Comparison of ENCODE assay signal across 15 cellular contexts in genomic region chr9:69763862-69764261, GRCh38. TPM values are rescaled to one million over a fixed set of nuclear protein-coding genes. Genes with fewer than 3 reads are reported as not detected.
DNase-seq lines count a peak whose midpoint lies in the region; ATAC-seq, FAIRE-seq and TF ChIP-seq lines count a peak whose summit lies in the region.
"Not testable (repeated sequence)": the region's sequence is repeated elsewhere in the genome, so short reads cannot be mapped to it uniquely, and the experiment has no call there.
"Had no signal": no experiment of that assay in that cellular context is flagged by ENCODE, and none has a peak within 500 bp of the region (broad histone marks: within the 10 kb centered on the region; RNA-seq: fewer than 3 reads in every experiment).

No MANE protein-coding gene starts in this region.

- not testable (repeated sequence) for H4K20me1 ChIP-seq in hepatocyte (ENCODE audit: insufficient read depth, poor library complexity, severe bottlenecking); HepG2 (ENCODE audit: insufficient read depth, low read length)

- H3K79me2 ChIP-seq in hepatocyte; HepG2 (ENCODE audit: insufficient read depth, low read length): not testable (repeated sequence)

- not testable (repeated sequence) for TF ChIP-seq CTCF in 22Rv1 (IDR thresholded peaks at IDR 0.05); brain (conservative IDR thresholded peaks at IDR 0.05); hepatocyte (IDR thresholded peaks at IDR 0.05; ENCODE audit: poor library complexity); HepG2 (CRISPR knock-in tag; IDR thresholded peaks at IDR 0.05)

- H3K9me2 ChIP-seq in hepatocyte (replicated peaks; ENCODE audit: insufficient read depth): not testable (repeated sequence)

- H3K27ac Mint-ChIP-seq in brain: peak overlapping the region in 1 of 5 experiments; percentile 85

- not testable (repeated sequence) for FAIRE-seq in HepG2 (lab: Jason Lieb, UNC)

- H3K27ac ChIP-seq in 22Rv1 (peak overlapping the region; percentile 65), HUES6 (ENCODE audit: low read depth, low read length) (peak overlapping the region; percentile 88), SJCRH30 (peak overlapping the region; percentile 59), hepatocyte (peak overlapping the region; percentile 81), HepG2 (ENCODE audit: extremely low read length, insufficient read depth, low read length) (peak overlapping the region; percentile 22)

- TF ChIP-seq RAD21 in HepG2 (CRISPR knock-in tag; IDR thresholded peaks at IDR 0.05): not testable (repeated sequence)

- BruUV-seq in HepG2 (replicated peaks; lab: Mats Ljungman, UMichigan): not testable (repeated sequence)

- CTCF ChIA-PET in HepG2 (lab: Yijun Ruan, JAX; ENCODE audit: low intra/inter-chr PET ratio, low total read pairs): not testable (repeated sequence)

- peak overlapping the region; percentile 31 for H3K4me2 ChIP-seq in hepatocyte
- H3K4me2 ChIP-seq in HepG2 (ENCODE audit: low read depth, low read length): not testable (repeated sequence)

- not testable (repeated sequence) for H3K27me3 ChIP-seq in HUES6 (ENCODE audit: control insufficient read depth, insufficient read depth, low read length); SJCRH30; hepatocyte; HepG2 (ENCODE audit: control insufficient read depth in 1 of 2, insufficient read depth in 2 of 2, low read length in 2 of 2); neuron (ENCODE audit: insufficient read depth, low read length)

- peak in 1 of 2 experiments; percentile 11 for DNase-seq in SJCRH30
- DNase-seq in hepatocyte (ENCODE audit: low spot score); HepG2 (ENCODE audit: low spot score): not testable (repeated sequence)

- peak overlapping the region; percentile 73 for H2AFZ ChIP-seq in hepatocyte
- H2AFZ ChIP-seq in HepG2 (ENCODE audit: low read length): not testable (repeated sequence)
- peak overlapping the region; percentile 61 for H2AFZ ChIP-seq in neuron (ENCODE audit: low read depth, low read length)

- H3K4me1 ChIP-seq in ES-I3 (ENCODE audit: insufficient read depth, low read length) (peaks cover 17% of the 10 kb centered on the region), HUES6 (ENCODE audit: control insufficient read depth, insufficient read depth, low read length) (peaks cover 33% of the 10 kb centered on the region), SJCRH30 (peaks cover 11% of the 10 kb centered on the region)
- not testable (repeated sequence) for H3K4me1 ChIP-seq in hepatocyte (ENCODE audit: insufficient read depth); HepG2 (ENCODE audit: insufficient read depth, low read length); neuron (ENCODE audit: insufficient read depth, low read length)

- POLR2A ChIA-PET in HepG2 (lab: Yijun Ruan, JAX): not testable (repeated sequence)

- not testable (repeated sequence) for H3K36me3 Mint-ChIP-seq in brain

- not testable (repeated sequence) for H3K9me3 ChIP-seq in ES-I3 (ENCODE audit: control insufficient read depth, insufficient read depth, low read length); HUES6 (ENCODE audit: control insufficient read depth, insufficient read depth, low read depth, low read length); SJCRH30 (replicated peaks); hepatocyte (ENCODE audit: low read depth); HepG2 (ENCODE audit: low read length); neuron (ENCODE audit: low read length)

- intact Hi-C loops in HepG2 (cut with micrococcal nuclease; ENCODE audit: unreplicated experiment): not testable (repeated sequence)

- WGBS in hepatocyte (ENCODE audit: low lambda C conversion rate, missing lambda C conversion rate): 33% methylated on average over 5 of the region's 5 CpGs
- 34% methylated on average over 4 of the region's 5 CpGs for WGBS in HepG2 (ENCODE audit: low lambda C conversion rate)

- H3K27me3 Mint-ChIP-seq in brain: peaks cover 13% of the 10 kb centered on the region

- TF ChIP-seq EP300 in HepG2 (IDR thresholded peaks at IDR 0.05; ENCODE audit: low read depth in 2 of 2, low read length in 2 of 2); HepG2 (CRISPR knock-in tag; IDR thresholded peaks at IDR 0.05; ENCODE audit: borderline replicate concordance): not testable (repeated sequence)

- ATAC-seq in HepG2: not testable (repeated sequence)

- not testable (repeated sequence) for H3K4me3 ChIP-seq in HUES6 (ENCODE audit: low read depth, low read length); hepatocyte; HepG2 (replicated peaks in 1 of 3; ENCODE audit: insufficient read depth in 1 of 3, low read depth in 2 of 3, low read length in 3 of 3)
- H3K4me3 ChIP-seq in SJCRH30 (peak overlapping the region; percentile 40), neuron (ENCODE audit: low read length) (peak overlapping the region; percentile 16)

- not testable (repeated sequence) for H3K36me3 ChIP-seq in ES-I3 (ENCODE audit: insufficient read depth, low read length); HUES6 (ENCODE audit: control insufficient read depth, insufficient read depth, low read length); SJCRH30; hepatocyte (replicated peaks; ENCODE audit: insufficient read depth, low read depth); HepG2 (replicated peaks in 1 of 2; ENCODE audit: control insufficient read depth in 1 of 2, insufficient read depth in 2 of 2, low read length in 2 of 2); neuron (ENCODE audit: insufficient read depth, low read length)

- TF ChIP-seq POLR2A in HepG2 (IDR thresholded peaks at IDR 0.05; ENCODE audit: insufficient read depth in 1 of 2, low read depth in 2 of 2, low read length in 2 of 2): not testable (repeated sequence)

- in situ Hi-C loops in HepG2 (cut with HindIII; ENCODE audit: extremely low pct_ligation_motif_present, low pct_unique_long_range_greater_than_20kb): not testable (repeated sequence)

- peaks cover 13% of the 10 kb centered on the region for H3K4me1 Mint-ChIP-seq in brain

- H3K9ac ChIP-seq in ES-I3 (ENCODE audit: low read depth, low read length) (peak overlapping the region; percentile 34; the same call in 1 of the 2 replicates), HUES6 (ENCODE audit: low read length) (peak overlapping the region; percentile 71)
- H3K9ac ChIP-seq in HepG2 (ENCODE audit: insufficient read depth, low read depth, low read length): not testable (repeated sequence)

- H3K9me3 Mint-ChIP-seq in brain: not testable (repeated sequence)

- H3K4me3 Mint-ChIP-seq in brain: peak overlapping the region in 3 of 5 experiments; percentile 28 to 63 (median 51)

RNA-seq across cellular contexts. Expression of gene PTAR1, which starts 4.1 kb away (rescaled TPM):
- total RNA-seq in SJCRH30 (2014; rRNA removed; shearing (Covaris generic)): 76.3 and 85.5 TPM in 2 replicates
- polyA plus RNA-seq in brain (ENCODE audit: insufficient read depth, low read depth, low replicate concordance) (8.9 TPM), hepatocyte (10.8 and 13.4 TPM in 2 replicates), HepG2 (2011; rRNA removed) (19.8 and 26.5 TPM in 2 replicates)
- total RNA-seq in hepatocyte (69.7 and 75.1 TPM in 2 replicates), HepG2 (2016; rRNA removed; fragmentation: Illumina TruSeq; extraction: Trizol) (42.1 and 58.0 TPM in 2 replicates)
- 11.4 and 11.5 TPM in 2 replicates for total RNA-seq in HepG2 (2016; cell fraction: cytosol; rRNA removed; fragmentation: Illumina TruSeq; extraction: Trizol; ENCODE audit: low read depth)
- 43.2 and 58.9 TPM in 2 replicates for total RNA-seq in HepG2 (2016; cell fraction: insoluble cytoplasmic fraction; rRNA removed; fragmentation: Illumina TruSeq; extraction: Trizol)
- 18.8 and 19.1 TPM in 2 replicates for total RNA-seq in HepG2 (2016; cell fraction: membrane; rRNA removed; fragmentation: Illumina TruSeq; extraction: Trizol)
- total RNA-seq in HepG2 (2016; cell fraction: nucleus; rRNA removed; fragmentation: Illumina TruSeq; extraction: Trizol): 84.8 and 87.1 TPM in 2 replicates
- 5.7 and 8.5 TPM in 2 replicates for polyA plus RNA-seq in HepG2 (2011; cell fraction: cytosol; rRNA removed)
- polyA plus RNA-seq in HepG2 (2011; cell fraction: nucleus; rRNA removed): 47.8 and 47.9 TPM in 2 replicates
- polyA plus RNA-seq in HepG2 (2012): 24.2 and 28.4 TPM in 2 replicates
- 6.5 and 7.0 TPM in 2 replicates for polyA plus RNA-seq in HepG2 (2016; cell fraction: cytosol; fragmentation: Illumina TruSeq; extraction: Trizol; ENCODE audit: low read depth)
- 15.3 and 19.3 TPM in 2 replicates for polyA plus RNA-seq in HepG2 (2016; cell fraction: insoluble cytoplasmic fraction; fragmentation: Illumina TruSeq; extraction: Trizol; ENCODE audit: low read depth)
- polyA plus RNA-seq in HepG2 (2016; cell fraction: membrane; fragmentation: Illumina TruSeq; extraction: Trizol; ENCODE audit: low read depth): 7.6 and 7.8 TPM in 2 replicates
- 41.5 and 44.9 TPM in 2 replicates for polyA plus RNA-seq in HepG2 (2016; cell fraction: nucleus; fragmentation: Illumina TruSeq; extraction: Trizol; ENCODE audit: insufficient read depth, low read depth)
- polyA minus RNA-seq in HepG2 (2011; rRNA and poly(A)+ RNA removed; ENCODE audit: low replicate concordance): 28.0 and 32.7 TPM in 2 replicates
- polyA minus RNA-seq in HepG2 (2011; cell fraction: cytosol; rRNA and poly(A)+ RNA removed): 30.5 and 36.6 TPM in 2 replicates
- polyA minus RNA-seq in HepG2 (2011; cell fraction: nucleus; rRNA and poly(A)+ RNA removed): 189 and 200 TPM in 2 replicates

RNA-seq across cellular contexts. Expression of gene CFAP95, which starts 56.8 kb away (rescaled TPM):
- not detected in 2 replicates for total RNA-seq in SJCRH30 (2014; rRNA removed; shearing (Covaris generic))
- polyA plus RNA-seq in brain (ENCODE audit: insufficient read depth, low read depth, low replicate concordance) (1.2 TPM), hepatocyte (0.30 and 0.62 TPM in 2 replicates), HepG2 (2011; rRNA removed) (not detected in 2 replicates)
- total RNA-seq in hepatocyte (3.1 TPM in 1 of 2 replicates, not detected in the other), HepG2 (2016; rRNA removed; fragmentation: Illumina TruSeq; extraction: Trizol) (not detected in 2 replicates)
- not detected in 2 replicates for total RNA-seq in HepG2 (2016; cell fraction: cytosol; rRNA removed; fragmentation: Illumina TruSeq; extraction: Trizol; ENCODE audit: low read depth)
- total RNA-seq in HepG2 (2016; cell fraction: insoluble cytoplasmic fraction; rRNA removed; fragmentation: Illumina TruSeq; extraction: Trizol): not detected in 2 replicates
- not detected in 2 replicates for total RNA-seq in HepG2 (2016; cell fraction: membrane; rRNA removed; fragmentation: Illumina TruSeq; extraction: Trizol)
- total RNA-seq in HepG2 (2016; cell fraction: nucleus; rRNA removed; fragmentation: Illumina TruSeq; extraction: Trizol): not detected in 2 replicates
- not detected in 2 replicates for polyA plus RNA-seq in HepG2 (2011; cell fraction: cytosol; rRNA removed)
- not detected in 2 replicates for polyA plus RNA-seq in HepG2 (2011; cell fraction: nucleus; rRNA removed)
- polyA plus RNA-seq in HepG2 (2012): not detected in 2 replicates
- not detected in 2 replicates for polyA plus RNA-seq in HepG2 (2016; cell fraction: cytosol; fragmentation: Illumina TruSeq; extraction: Trizol; ENCODE audit: low read depth)
- polyA plus RNA-seq in HepG2 (2016; cell fraction: insoluble cytoplasmic fraction; fragmentation: Illumina TruSeq; extraction: Trizol; ENCODE audit: low read depth): not detected in 2 replicates
- not detected in 2 replicates for polyA plus RNA-seq in HepG2 (2016; cell fraction: membrane; fragmentation: Illumina TruSeq; extraction: Trizol; ENCODE audit: low read depth)
- not detected in 2 replicates for polyA plus RNA-seq in HepG2 (2016; cell fraction: nucleus; fragmentation: Illumina TruSeq; extraction: Trizol; ENCODE audit: insufficient read depth, low read depth)
- polyA minus RNA-seq in HepG2 (2011; rRNA and poly(A)+ RNA removed; ENCODE audit: low replicate concordance): not detected in 2 replicates
- not detected in 2 replicates for polyA minus RNA-seq in HepG2 (2011; cell fraction: cytosol; rRNA and poly(A)+ RNA removed)
- polyA minus RNA-seq in HepG2 (2011; cell fraction: nucleus; rRNA and poly(A)+ RNA removed): not detected in 2 replicates
- total RNA-seq: CD4-positive, alpha-beta T cell; GM12878; LHCN-M2; MCF 10A; PC-9; RPMI7951; SJSA1 had no signal
- polyA plus RNA-seq: GM12878 had no signal

Comparison
In these comparisons a context has a peak if more than half of its experiments do, and no peak if none do; other contexts are left out.
1. H3K27ac ChIP-seq: peak in every context shown above with its lines; median percentile 88 in HUES6; 81 in hepatocyte; 65 in 22Rv1; 59 in SJCRH30; 22 in HepG2.